ENCODE assay signal across 16 cellular contexts in the genomic region with DNA sequence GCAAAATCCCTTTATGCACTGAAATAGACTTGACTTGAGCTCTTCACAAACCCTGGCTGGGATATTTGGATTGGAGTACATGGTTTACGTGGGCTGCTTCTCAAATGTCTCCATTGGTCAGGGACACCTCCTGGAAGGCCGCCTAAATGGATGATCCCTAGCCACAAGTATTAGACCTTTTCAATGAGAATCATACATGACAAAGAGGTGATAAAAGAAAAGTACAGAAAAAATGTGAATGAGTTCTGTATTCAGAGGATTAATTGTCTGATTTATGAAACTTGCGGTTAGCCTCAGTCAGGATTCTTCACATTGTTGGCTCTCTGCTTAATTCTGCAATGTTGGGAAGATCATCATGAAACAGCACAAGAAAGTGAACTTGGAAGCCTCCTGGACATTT.
"Had no signal": no experiment of that assay in that cellular context is flagged by ENCODE, and none has a peak within 500 bp of the region (broad histone marks: within the 10 kb centered on the region; RNA-seq: fewer than 3 reads in every experiment).

No MANE protein-coding gene starts in this region.

- DNase-seq: activated CD4-positive, alpha-beta T cell treated with anti-CD3 and anti-CD28 coated beads for 48 hours; activated naive CD4-positive, alpha-beta T cell; aorta; caudate nucleus; cortex of kidney; effector CD8-positive, alpha-beta T cell; immature natural killer cell; left colon; occipital lobe; stimulated activated CD4-positive, alpha-beta T cell treated with anti-CD3 and anti-CD28 coated beads, Interleukin-2, amount 100 ng/mL, for 48 hours; stimulated activated naive CD4-positive, alpha-beta T cell treated with Interleukin-2 at 50 U/mL for 16 hours; T-helper 1 cell; WERI-Rb-1 had no signal

- H3K36me3 ChIP-seq: prostate gland, WERI-Rb-1 had no signal

- H3K9me3 Mint-ChIP-seq: activated T-helper 1 cell treated with anti-CD3 and anti-CD28 coated beads, Interleukin-12 subunit alpha, Interleukin-12 subunit beta, Interleukin-2, Interleukin-4 antibody, amounts not matched to agents 30 ng/mL and 10 ng/mL and 1 ng/mL, durations not matched to agents 14 hours and 24 hours and 36 hours had no signal

- H3K4me3 Mint-ChIP-seq: activated T-helper 1 cell treated with anti-CD3 and anti-CD28 coated beads, Interleukin-12 subunit alpha, Interleukin-12 subunit beta, Interleukin-2, Interleukin-4 antibody, amounts not matched to agents 30 ng/mL and 10 ng/mL and 1 ng/mL, durations not matched to agents 14 hours and 24 hours and 36 hours; immature natural killer cell; nephron had no signal

- H3K4me1 ChIP-seq: prostate gland had no signal

- ATAC-seq: left colon had no signal

- H3K27ac Mint-ChIP-seq: activated T-helper 1 cell treated with anti-CD3 and anti-CD28 coated beads, Interleukin-12 subunit alpha, Interleukin-12 subunit beta, Interleukin-2, Interleukin-4 antibody, amounts not matched to agents 30 ng/mL and 10 ng/mL and 1 ng/mL, durations not matched to agents 14 hours and 24 hours and 36 hours; immature natural killer cell; nephron had no signal

- H3K27ac ChIP-seq: prostate gland, WERI-Rb-1 had no signal

- H3K9me3 ChIP-seq: prostate gland had no signal

- H3K4me3 ChIP-seq: prostate gland had no signal

- H3K4me1 Mint-ChIP-seq: immature natural killer cell had no signal
